ENCODE assay signal across 1 cellular context in the genomic region with DNA sequence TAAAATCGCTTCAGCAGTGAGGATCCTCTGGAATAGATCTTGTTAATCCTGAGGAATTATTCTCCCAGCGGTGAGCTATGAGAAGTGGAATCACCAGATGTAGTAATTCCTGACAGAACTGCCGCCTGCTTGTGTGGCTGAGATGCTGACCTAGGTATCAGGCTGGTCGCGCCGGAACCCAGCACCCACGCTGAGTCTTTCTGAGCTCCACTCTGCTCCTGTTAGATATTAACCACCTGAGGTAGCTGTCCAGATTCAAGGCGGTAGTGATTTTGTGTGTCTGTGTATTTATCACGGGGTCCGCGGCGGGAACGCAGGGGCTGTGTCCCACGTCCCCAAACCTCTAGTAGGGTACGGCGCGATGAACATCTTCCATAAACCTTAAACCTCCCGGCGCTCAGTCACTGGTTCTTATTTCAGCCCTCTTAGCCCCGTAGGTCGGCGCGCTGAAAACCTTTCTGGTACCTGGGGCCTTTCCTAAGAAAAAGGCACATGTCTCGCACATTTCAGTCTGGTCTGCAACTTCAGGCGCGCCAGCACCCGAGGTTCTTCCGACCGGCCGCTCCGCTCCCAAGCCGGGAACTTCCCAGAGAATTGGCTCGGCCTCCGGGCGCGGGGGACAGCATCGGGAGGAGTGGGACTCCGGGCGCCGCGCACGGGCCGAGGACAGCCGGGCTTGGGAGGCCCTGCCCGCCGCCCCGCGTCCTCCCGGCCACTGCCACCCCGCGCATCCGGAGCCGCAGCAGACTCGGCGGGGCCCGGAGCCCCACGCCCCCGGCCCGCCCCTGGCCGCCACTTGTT.
TF ChIP-seq lines count a peak whose summit lies in the region.

No MANE protein-coding gene starts in this region.

TF ChIP-seq in HepG2, 621 proteins besides CTCF, POLR2A, EP300 and RAD21 (continues in another document):
- TF ChIP-seq FOXO1 (CRISPR knock-in tag; IDR thresholded peaks at IDR 0.05) (no peak; the same call in 1 of the 2 replicates), SIN3A (IDR thresholded peaks at IDR 0.05; ENCODE audit: borderline replicate concordance, low read depth, low read length) (peak; percentile 40; the same call in 1 of the 2 replicates), TAF1 (CRISPR knock-in tag; IDR thresholded peaks at IDR 0.05) (peak; percentile 56; the same call in 1 of the 2 replicates), ZNF205 (CRISPR knock-in tag; IDR thresholded peaks at IDR 0.05) (no peak), BRCA1 (CRISPR knock-in tag; IDR thresholded peaks at IDR 0.05) (no peak; the same call in 1 of the 2 replicates), ZNF282 (IDR thresholded peaks at IDR 0.05; ENCODE audit: partially characterized antibody) (no peak), NAIF1 (CRISPR knock-in tag; IDR thresholded peaks at IDR 0.05; ENCODE audit: borderline replicate concordance) (no peak), GZF1 (CRISPR knock-in tag; IDR thresholded peaks at IDR 0.05) (no peak), NR3C1 (CRISPR knock-in tag; IDR thresholded peaks at IDR 0.05) (no peak), DMAP1 (CRISPR knock-in tag; IDR thresholded peaks at IDR 0.05) (peak; percentile 30; the same call in 1 of the 2 replicates), SALL1 (CRISPR knock-in tag; IDR thresholded peaks at IDR 0.05) (no peak), EZH2 (conservative IDR thresholded peaks at IDR 0.05; ENCODE audit: low read depth, low read length) (no peak), RBM39 (IDR thresholded peaks at IDR 0.05; ENCODE audit: low read depth, low read length, poor library complexity, severe bottlenecking) (no peak), CCAR2 (optimal IDR thresholded peaks at IDR 0.05; ENCODE audit: low read depth, low read length) (no peak), SP1 (IDR thresholded peaks at IDR 0.05) (no peak), SP1 (CRISPR knock-in tag; IDR thresholded peaks at IDR 0.05) (no peak), ZNF678 (CRISPR knock-in tag; IDR thresholded peaks at IDR 0.05) (peak; percentile 44; the same call in 1 of the 2 replicates), SMARCE1 (IDR thresholded peaks at IDR 0.05; ENCODE audit: borderline replicate concordance) (no peak), HDAC1 (CRISPR knock-in tag; IDR thresholded peaks at IDR 0.05) (peak; percentile 59), ZSCAN31 (CRISPR knock-in tag; IDR thresholded peaks at IDR 0.05; ENCODE audit: low read depth) (no peak; the same call in none of the 2 replicates), U2AF2 (IDR thresholded peaks at IDR 0.05; ENCODE audit: low read depth, low read length) (no peak), BCL6 (CRISPR knock-in tag; IDR thresholded peaks at IDR 0.05) (no peak), TSC22D2 (CRISPR knock-in tag; IDR thresholded peaks at IDR 0.05; ENCODE audit: borderline replicate concordance) (no peak), LCORL (IDR thresholded peaks at IDR 0.05) (no peak), LCORL (CRISPR knock-in tag; IDR thresholded peaks at IDR 0.05) (no peak; the same call in 1 of the 2 replicates), ZNF615 (CRISPR knock-in tag; IDR thresholded peaks at IDR 0.05; ENCODE audit: borderline replicate concordance) (no peak), ATRX (CRISPR knock-in tag; IDR thresholded peaks at IDR 0.05; ENCODE audit: borderline replicate concordance) (no peak), RFXAP (CRISPR knock-in tag; IDR thresholded peaks at IDR 0.05; ENCODE audit: borderline replicate concordance) (no peak), KDM5B (CRISPR knock-in tag; IDR thresholded peaks at IDR 0.05; ENCODE audit: borderline replicate concordance) (peak; percentile 48; the same call in 1 of the 2 replicates), SSRP1 (CRISPR knock-in tag; IDR thresholded peaks at IDR 0.05) (no peak)
- TF ChIP-seq, protein P1, sequence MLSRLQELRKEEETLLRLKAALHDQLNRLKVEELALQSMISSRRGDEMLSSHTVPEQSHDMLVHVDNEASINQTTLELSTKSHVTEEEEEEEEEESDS (CRISPR knock-in tag; IDR thresholded peaks at IDR 0.05; ENCODE audit: borderline replicate concordance): no peak
- TF ChIP-seq, protein P2, sequence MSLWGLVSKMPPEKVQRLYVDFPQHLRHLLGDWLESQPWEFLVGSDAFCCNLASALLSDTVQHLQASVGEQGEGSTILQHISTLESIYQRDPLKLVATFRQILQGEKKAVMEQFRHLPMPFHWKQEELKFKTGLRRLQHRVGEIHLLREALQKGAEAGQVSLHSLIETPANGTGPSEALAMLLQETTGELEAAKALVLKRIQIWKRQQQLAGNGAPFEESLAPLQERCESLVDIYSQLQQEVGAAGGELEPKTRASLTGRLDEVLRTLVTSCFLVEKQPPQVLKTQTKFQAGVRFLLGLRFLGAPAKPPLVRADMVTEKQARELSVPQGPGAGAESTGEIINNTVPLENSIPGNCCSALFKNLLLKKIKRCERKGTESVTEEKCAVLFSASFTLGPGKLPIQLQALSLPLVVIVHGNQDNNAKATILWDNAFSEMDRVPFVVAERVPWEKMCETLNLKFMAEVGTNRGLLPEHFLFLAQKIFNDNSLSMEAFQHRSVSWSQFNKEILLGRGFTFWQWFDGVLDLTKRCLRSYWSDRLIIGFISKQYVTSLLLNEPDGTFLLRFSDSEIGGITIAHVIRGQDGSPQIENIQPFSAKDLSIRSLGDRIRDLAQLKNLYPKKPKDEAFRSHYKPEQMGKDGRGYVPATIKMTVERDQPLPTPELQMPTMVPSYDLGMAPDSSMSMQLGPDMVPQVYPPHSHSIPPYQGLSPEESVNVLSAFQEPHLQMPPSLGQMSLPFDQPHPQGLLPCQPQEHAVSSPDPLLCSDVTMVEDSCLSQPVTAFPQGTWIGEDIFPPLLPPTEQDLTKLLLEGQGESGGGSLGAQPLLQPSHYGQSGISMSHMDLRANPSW (CRISPR knock-in tag; IDR thresholded peaks at IDR 0.05; ENCODE audit: borderline replicate concordance): no peak
- TF ChIP-seq, protein P3, sequence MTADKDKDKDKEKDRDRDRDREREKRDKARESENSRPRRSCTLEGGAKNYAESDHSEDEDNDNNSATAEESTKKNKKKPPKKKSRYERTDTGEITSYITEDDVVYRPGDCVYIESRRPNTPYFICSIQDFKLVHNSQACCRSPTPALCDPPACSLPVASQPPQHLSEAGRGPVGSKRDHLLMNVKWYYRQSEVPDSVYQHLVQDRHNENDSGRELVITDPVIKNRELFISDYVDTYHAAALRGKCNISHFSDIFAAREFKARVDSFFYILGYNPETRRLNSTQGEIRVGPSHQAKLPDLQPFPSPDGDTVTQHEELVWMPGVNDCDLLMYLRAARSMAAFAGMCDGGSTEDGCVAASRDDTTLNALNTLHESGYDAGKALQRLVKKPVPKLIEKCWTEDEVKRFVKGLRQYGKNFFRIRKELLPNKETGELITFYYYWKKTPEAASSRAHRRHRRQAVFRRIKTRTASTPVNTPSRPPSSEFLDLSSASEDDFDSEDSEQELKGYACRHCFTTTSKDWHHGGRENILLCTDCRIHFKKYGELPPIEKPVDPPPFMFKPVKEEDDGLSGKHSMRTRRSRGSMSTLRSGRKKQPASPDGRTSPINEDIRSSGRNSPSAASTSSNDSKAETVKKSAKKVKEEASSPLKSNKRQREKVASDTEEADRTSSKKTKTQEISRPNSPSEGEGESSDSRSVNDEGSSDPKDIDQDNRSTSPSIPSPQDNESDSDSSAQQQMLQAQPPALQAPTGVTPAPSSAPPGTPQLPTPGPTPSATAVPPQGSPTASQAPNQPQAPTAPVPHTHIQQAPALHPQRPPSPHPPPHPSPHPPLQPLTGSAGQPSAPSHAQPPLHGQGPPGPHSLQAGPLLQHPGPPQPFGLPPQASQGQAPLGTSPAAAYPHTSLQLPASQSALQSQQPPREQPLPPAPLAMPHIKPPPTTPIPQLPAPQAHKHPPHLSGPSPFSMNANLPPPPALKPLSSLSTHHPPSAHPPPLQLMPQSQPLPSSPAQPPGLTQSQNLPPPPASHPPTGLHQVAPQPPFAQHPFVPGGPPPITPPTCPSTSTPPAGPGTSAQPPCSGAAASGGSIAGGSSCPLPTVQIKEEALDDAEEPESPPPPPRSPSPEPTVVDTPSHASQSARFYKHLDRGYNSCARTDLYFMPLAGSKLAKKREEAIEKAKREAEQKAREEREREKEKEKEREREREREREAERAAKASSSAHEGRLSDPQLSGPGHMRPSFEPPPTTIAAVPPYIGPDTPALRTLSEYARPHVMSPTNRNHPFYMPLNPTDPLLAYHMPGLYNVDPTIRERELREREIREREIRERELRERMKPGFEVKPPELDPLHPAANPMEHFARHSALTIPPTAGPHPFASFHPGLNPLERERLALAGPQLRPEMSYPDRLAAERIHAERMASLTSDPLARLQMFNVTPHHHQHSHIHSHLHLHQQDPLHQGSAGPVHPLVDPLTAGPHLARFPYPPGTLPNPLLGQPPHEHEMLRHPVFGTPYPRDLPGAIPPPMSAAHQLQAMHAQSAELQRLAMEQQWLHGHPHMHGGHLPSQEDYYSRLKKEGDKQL (CRISPR knock-in tag; IDR thresholded peaks at IDR 0.05; ENCODE audit: low read depth): no peak
- TF ChIP-seq, protein P4, sequence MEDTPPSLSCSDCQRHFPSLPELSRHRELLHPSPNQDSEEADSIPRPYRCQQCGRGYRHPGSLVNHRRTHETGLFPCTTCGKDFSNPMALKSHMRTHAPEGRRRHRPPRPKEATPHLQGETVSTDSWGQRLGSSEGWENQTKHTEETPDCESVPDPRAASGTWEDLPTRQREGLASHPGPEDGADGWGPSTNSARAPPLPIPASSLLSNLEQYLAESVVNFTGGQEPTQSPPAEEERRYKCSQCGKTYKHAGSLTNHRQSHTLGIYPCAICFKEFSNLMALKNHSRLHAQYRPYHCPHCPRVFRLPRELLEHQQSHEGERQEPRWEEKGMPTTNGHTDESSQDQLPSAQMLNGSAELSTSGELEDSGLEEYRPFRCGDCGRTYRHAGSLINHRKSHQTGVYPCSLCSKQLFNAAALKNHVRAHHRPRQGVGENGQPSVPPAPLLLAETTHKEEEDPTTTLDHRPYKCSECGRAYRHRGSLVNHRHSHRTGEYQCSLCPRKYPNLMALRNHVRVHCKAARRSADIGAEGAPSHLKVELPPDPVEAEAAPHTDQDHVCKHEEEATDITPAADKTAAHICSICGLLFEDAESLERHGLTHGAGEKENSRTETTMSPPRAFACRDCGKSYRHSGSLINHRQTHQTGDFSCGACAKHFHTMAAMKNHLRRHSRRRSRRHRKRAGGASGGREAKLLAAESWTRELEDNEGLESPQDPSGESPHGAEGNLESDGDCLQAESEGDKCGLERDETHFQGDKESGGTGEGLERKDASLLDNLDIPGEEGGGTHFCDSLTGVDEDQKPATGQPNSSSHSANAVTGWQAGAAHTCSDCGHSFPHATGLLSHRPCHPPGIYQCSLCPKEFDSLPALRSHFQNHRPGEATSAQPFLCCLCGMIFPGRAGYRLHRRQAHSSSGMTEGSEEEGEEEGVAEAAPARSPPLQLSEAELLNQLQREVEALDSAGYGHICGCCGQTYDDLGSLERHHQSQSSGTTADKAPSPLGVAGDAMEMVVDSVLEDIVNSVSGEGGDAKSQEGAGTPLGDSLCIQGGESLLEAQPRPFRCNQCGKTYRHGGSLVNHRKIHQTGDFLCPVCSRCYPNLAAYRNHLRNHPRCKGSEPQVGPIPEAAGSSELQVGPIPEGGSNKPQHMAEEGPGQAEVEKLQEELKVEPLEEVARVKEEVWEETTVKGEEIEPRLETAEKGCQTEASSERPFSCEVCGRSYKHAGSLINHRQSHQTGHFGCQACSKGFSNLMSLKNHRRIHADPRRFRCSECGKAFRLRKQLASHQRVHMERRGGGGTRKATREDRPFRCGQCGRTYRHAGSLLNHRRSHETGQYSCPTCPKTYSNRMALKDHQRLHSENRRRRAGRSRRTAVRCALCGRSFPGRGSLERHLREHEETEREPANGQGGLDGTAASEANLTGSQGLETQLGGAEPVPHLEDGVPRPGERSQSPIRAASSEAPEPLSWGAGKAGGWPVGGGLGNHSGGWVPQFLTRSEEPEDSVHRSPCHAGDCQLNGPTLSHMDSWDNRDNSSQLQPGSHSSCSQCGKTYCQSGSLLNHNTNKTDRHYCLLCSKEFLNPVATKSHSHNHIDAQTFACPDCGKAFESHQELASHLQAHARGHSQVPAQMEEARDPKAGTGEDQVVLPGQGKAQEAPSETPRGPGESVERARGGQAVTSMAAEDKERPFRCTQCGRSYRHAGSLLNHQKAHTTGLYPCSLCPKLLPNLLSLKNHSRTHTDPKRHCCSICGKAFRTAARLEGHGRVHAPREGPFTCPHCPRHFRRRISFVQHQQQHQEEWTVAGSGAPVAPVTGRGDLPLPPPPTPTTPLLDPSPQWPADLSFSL (CRISPR knock-in tag; IDR thresholded peaks at IDR 0.05): no peak
- TF ChIP-seq, protein P5, sequence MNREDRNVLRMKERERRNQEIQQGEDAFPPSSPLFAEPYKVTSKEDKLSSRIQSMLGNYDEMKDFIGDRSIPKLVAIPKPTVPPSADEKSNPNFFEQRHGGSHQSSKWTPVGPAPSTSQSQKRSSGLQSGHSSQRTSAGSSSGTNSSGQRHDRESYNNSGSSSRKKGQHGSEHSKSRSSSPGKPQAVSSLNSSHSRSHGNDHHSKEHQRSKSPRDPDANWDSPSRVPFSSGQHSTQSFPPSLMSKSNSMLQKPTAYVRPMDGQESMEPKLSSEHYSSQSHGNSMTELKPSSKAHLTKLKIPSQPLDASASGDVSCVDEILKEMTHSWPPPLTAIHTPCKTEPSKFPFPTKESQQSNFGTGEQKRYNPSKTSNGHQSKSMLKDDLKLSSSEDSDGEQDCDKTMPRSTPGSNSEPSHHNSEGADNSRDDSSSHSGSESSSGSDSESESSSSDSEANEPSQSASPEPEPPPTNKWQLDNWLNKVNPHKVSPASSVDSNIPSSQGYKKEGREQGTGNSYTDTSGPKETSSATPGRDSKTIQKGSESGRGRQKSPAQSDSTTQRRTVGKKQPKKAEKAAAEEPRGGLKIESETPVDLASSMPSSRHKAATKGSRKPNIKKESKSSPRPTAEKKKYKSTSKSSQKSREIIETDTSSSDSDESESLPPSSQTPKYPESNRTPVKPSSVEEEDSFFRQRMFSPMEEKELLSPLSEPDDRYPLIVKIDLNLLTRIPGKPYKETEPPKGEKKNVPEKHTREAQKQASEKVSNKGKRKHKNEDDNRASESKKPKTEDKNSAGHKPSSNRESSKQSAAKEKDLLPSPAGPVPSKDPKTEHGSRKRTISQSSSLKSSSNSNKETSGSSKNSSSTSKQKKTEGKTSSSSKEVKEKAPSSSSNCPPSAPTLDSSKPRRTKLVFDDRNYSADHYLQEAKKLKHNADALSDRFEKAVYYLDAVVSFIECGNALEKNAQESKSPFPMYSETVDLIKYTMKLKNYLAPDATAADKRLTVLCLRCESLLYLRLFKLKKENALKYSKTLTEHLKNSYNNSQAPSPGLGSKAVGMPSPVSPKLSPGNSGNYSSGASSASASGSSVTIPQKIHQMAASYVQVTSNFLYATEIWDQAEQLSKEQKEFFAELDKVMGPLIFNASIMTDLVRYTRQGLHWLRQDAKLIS (CRISPR knock-in tag; IDR thresholded peaks at IDR 0.05): no peak
- TF ChIP-seq, protein P6, sequence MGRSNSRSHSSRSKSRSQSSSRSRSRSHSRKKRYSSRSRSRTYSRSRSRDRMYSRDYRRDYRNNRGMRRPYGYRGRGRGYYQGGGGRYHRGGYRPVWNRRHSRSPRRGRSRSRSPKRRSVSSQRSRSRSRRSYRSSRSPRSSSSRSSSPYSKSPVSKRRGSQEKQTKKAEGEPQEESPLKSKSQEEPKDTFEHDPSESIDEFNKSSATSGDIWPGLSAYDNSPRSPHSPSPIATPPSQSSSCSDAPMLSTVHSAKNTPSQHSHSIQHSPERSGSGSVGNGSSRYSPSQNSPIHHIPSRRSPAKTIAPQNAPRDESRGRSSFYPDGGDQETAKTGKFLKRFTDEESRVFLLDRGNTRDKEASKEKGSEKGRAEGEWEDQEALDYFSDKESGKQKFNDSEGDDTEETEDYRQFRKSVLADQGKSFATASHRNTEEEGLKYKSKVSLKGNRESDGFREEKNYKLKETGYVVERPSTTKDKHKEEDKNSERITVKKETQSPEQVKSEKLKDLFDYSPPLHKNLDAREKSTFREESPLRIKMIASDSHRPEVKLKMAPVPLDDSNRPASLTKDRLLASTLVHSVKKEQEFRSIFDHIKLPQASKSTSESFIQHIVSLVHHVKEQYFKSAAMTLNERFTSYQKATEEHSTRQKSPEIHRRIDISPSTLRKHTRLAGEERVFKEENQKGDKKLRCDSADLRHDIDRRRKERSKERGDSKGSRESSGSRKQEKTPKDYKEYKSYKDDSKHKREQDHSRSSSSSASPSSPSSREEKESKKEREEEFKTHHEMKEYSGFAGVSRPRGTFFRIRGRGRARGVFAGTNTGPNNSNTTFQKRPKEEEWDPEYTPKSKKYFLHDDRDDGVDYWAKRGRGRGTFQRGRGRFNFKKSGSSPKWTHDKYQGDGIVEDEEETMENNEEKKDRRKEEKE (IDR thresholded peaks at IDR 0.05): no peak
